In the genomic region with DNA sequence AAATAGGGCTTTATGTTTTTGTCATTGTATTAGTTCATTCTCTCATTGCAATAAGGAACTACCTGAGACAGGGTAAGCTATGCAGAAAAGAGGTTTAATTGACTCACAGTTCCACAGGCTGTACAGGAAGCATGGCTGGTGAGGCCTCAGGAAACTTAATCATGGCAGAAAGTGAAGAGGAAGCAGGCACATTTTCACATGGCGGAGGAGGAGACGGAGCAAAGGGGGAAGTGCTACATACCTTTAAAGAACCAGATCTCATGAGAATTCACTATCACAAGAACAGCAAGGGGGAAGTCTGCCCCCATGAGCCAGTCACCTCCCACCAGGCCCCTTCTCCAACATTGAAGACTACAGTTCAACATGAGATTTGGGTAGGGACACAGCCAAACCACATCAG, we compare ENCODE assay signal across 23 cellular contexts.
"Had no signal": no experiment of that assay in that cellular context is flagged by ENCODE, and none has a peak within 500 bp of the region (broad histone marks: within the 10 kb centered on the region; RNA-seq: fewer than 3 reads in every experiment).

No MANE protein-coding gene starts in this region.

- H3K27me3 Mint-ChIP-seq: activated CD4-positive, alpha-beta T cell treated with anti-CD3 and anti-CD28 coated beads for 36 hours; activated naive CD4-positive, alpha-beta T cell treated with anti-CD3 and anti-CD28 coated beads, Interleukin-2, amount 10 ng/mL, durations not matched to agents 7 days and 5 days; naive thymus-derived CD8-positive, alpha-beta T cell had no signal

- DNase-seq: activated CD4-positive, alpha-beta T cell treated with anti-CD3 and anti-CD28 coated beads for 36 hours; activated CD8-positive, alpha-beta memory T cell treated with anti-CD3 and anti-CD28 coated beads, Interleukin-2, amount 50 U/mL, for 4 hours; activated CD8-positive, alpha-beta T cell treated with anti-CD3 and anti-CD28 coated beads, Interleukin-2, amount 10 ng/mL, durations not matched to agents 7 days and 5 days; activated effector memory CD4-positive, alpha-beta T cell treated with Interleukin-2 at 50 U/mL for 16 hours; activated naive CD4-positive, alpha-beta T cell treated with anti-CD3 and anti-CD28 coated beads, Interleukin-2, amount 10 ng/mL, durations not matched to agents 7 days and 5 days; activated T-cell treated with anti-CD3 and anti-CD28 coated beads, Interleukin-2, amount 50 U/mL, for 4 hours; effector CD8-positive, alpha-beta T cell; heart left ventricle; immature natural killer cell; kidney glomerular epithelial cell; left ventricle myocardium inferior; naive thymus-derived CD8-positive, alpha-beta T cell; sigmoid colon; stimulated activated CD4-positive, alpha-beta T cell treated with anti-CD3 and anti-CD28 coated beads, Interleukin-4, amount 100 ng/mL, for 24 hours; T-helper 2 cell; upper lobe of right lung had no signal

- H3K27ac ChIP-seq: ascending aorta, esophagus muscularis mucosa, gastroesophageal sphincter, heart left ventricle, left ventricle myocardium inferior, sigmoid colon, upper lobe of right lung had no signal

- H3K27ac Mint-ChIP-seq: activated CD4-positive, alpha-beta T cell treated with anti-CD3 and anti-CD28 coated beads for 36 hours; activated CD8-positive, alpha-beta T cell treated with anti-CD3 and anti-CD28 coated beads, Interleukin-2, amount 10 ng/mL, durations not matched to agents 7 days and 5 days; activated naive CD4-positive, alpha-beta T cell treated with anti-CD3 and anti-CD28 coated beads, Interleukin-2, amount 10 ng/mL, durations not matched to agents 7 days and 5 days; immature natural killer cell; stimulated activated effector memory CD8-positive, alpha-beta T cell treated with anti-CD3 and anti-CD28 coated beads, Interleukin-12 subunit alpha, Interleukin-12 subunit beta, amount 100 ng/mL, for 72 hours had no signal

- H3K27me3 ChIP-seq: ascending aorta, esophagus muscularis mucosa, gastroesophageal sphincter, heart left ventricle, sigmoid colon, upper lobe of right lung had no signal

- H3K9me3 ChIP-seq: ascending aorta, esophagus muscularis mucosa, gastroesophageal sphincter, heart left ventricle, left ventricle myocardium inferior, sigmoid colon, upper lobe of right lung had no signal

- H3K9me3 Mint-ChIP-seq: immature natural killer cell; stimulated activated effector memory CD8-positive, alpha-beta T cell treated with anti-CD3 and anti-CD28 coated beads, Interleukin-12 subunit alpha, Interleukin-12 subunit beta, amount 100 ng/mL, for 72 hours had no signal

- H3K4me3 ChIP-seq: ascending aorta, esophagus muscularis mucosa, gastroesophageal sphincter, heart left ventricle, left ventricle myocardium inferior, sigmoid colon, upper lobe of right lung had no signal

- H3K4me1 ChIP-seq: ascending aorta, esophagus muscularis mucosa, left ventricle myocardium inferior had no signal

- H3K4me3 Mint-ChIP-seq: activated CD4-positive, alpha-beta T cell treated with anti-CD3 and anti-CD28 coated beads for 36 hours; activated CD8-positive, alpha-beta T cell treated with anti-CD3 and anti-CD28 coated beads, Interleukin-2, amount 10 ng/mL, durations not matched to agents 7 days and 5 days; activated naive CD4-positive, alpha-beta T cell treated with anti-CD3 and anti-CD28 coated beads, Interleukin-2, amount 10 ng/mL, durations not matched to agents 7 days and 5 days; activated T-cell treated with anti-CD3 and anti-CD28 coated beads, Interleukin-2, amount 50 U/mL, for 4 hours; immature natural killer cell; naive thymus-derived CD8-positive, alpha-beta T cell; stimulated activated effector memory CD8-positive, alpha-beta T cell treated with anti-CD3 and anti-CD28 coated beads, Interleukin-12 subunit alpha, Interleukin-12 subunit beta, amount 100 ng/mL, for 72 hours had no signal

- FAIRE-seq: bronchial epithelial cell, endothelial cell of umbilical vein, TTC549 had no signal
